Comparison of ENCODE assay signal across 23 cellular contexts in genomic region chr22:41989246-41989645, GRCh38. TPM values are rescaled to one million over a fixed set of nuclear protein-coding genes. Genes with fewer than 3 reads are reported as not detected.
DNase-seq lines count a peak whose midpoint lies in the region; ATAC-seq, FAIRE-seq and TF ChIP-seq lines count a peak whose summit lies in the region.
"Had no signal": no experiment of that assay in that cellular context is flagged by ENCODE, and none has a peak within 500 bp of the region (broad histone marks: within the 10 kb centered on the region; RNA-seq: fewer than 3 reads in every experiment).

No MANE protein-coding gene starts in this region.

- H3K79me2 ChIP-seq in HepG2 (ENCODE audit: insufficient read depth, low read length) = no peaks in the 10 kb centered on the region

- no peak overlapping the region for H2AK5ac ChIP-seq in neuronal stem cell (ENCODE audit: low read depth, low read length)

- no peak for TF ChIP-seq EP300 in HepG2 (IDR thresholded peaks at IDR 0.05; ENCODE audit: low read depth in 2 of 2, low read length in 2 of 2)
- no peak for TF ChIP-seq EP300 in HepG2 (CRISPR knock-in tag; IDR thresholded peaks at IDR 0.05; ENCODE audit: borderline replicate concordance)

- no peak overlapping the region for H4K8ac ChIP-seq in neuronal stem cell (ENCODE audit: low read depth, low read length)

- no peaks in the 10 kb centered on the region for H4K20me1 ChIP-seq in HepG2 (ENCODE audit: insufficient read depth, low read length)

- H4K91ac ChIP-seq in neuronal stem cell (ENCODE audit: low read depth, low read length, poor library complexity) = no peak overlapping the region

- no peak overlapping the region for H3K23ac ChIP-seq in neuronal stem cell (ENCODE audit: low read depth, low read length, poor library complexity)

- no peak overlapping the region for H3K27ac ChIP-seq in neuronal stem cell (replicated peaks; ENCODE audit: low read length)
- no peak overlapping the region for H3K27ac ChIP-seq in upper lobe of right lung
- no peak overlapping the region for H3K27ac ChIP-seq in testis
- no peak overlapping the region for H3K27ac ChIP-seq in caudate nucleus (ENCODE audit: low read depth, low read length)
- no peak overlapping the region for H3K27ac ChIP-seq in HepG2 (ENCODE audit: extremely low read length, insufficient read depth, low read length)
- H3K27ac ChIP-seq: 22Rv1, A549, C4-2B had no signal

- H3K36me3 ChIP-seq in neuronal stem cell (replicated peaks in 1 of 2; ENCODE audit: control insufficient read depth in 2 of 2, insufficient read depth in 2 of 2, low read length in 2 of 2) = peaks cover 29 to 82% of the 10 kb centered on the region in 2 donors
- H3K36me3 ChIP-seq in upper lobe of right lung = no peaks in the 10 kb centered on the region
- H3K36me3 ChIP-seq in testis (ENCODE audit: low read depth, missing control alignments) = no peaks in the 10 kb centered on the region
- H3K36me3 ChIP-seq in HepG2 (replicated peaks in 1 of 2; ENCODE audit: control insufficient read depth in 1 of 2, insufficient read depth in 2 of 2, low read length in 2 of 2) = no peaks in the 10 kb centered on the region

- intact Hi-C loops in upper lobe of right lung (cut with DNase I) (no loop called here), testis (cut with DNase I; ENCODE audit: low total_unique reads) (no loop called here), HepG2 (cut with micrococcal nuclease; ENCODE audit: unreplicated experiment) (no loop called here)

- H2BK12ac ChIP-seq in neuronal stem cell (ENCODE audit: low read length) = no peak overlapping the region

- no peak for TF ChIP-seq POLR2A in testis (IDR thresholded peaks at IDR 0.05)
- no peak for TF ChIP-seq POLR2A in HepG2 (IDR thresholded peaks at IDR 0.05; ENCODE audit: insufficient read depth in 1 of 2, low read depth in 2 of 2, low read length in 2 of 2)

- FAIRE-seq in HepG2 (lab: Jason Lieb, UNC) = no peak
- FAIRE-seq: A549, GM12892, GM18507, H54 had no signal

- POLR2A ChIA-PET in HepG2 (lab: Yijun Ruan, JAX) = no interaction called here

- H3K9me3 ChIP-seq in neuronal stem cell (replicated peaks in 1 of 2; ENCODE audit: control insufficient read depth in 2 of 2, insufficient read depth in 1 of 2, low read depth in 1 of 2, low read length in 2 of 2) = no peaks in the 10 kb centered on the region
- no peaks in the 10 kb centered on the region for H3K9me3 ChIP-seq in upper lobe of right lung
- H3K9me3 ChIP-seq in testis = no peaks in the 10 kb centered on the region
- H3K9me3 ChIP-seq in HepG2 (ENCODE audit: low read length) = no peaks in the 10 kb centered on the region
- H3K9me3 ChIP-seq: A549, Caco-2 had no signal

- no peak overlapping the region for H2BK120ac ChIP-seq in neuronal stem cell (ENCODE audit: low read depth, low read length)

- no CpG with 5 or more reads among the region's 4 CpGs for WGBS in neuronal stem cell (ENCODE audit: extremely low coverage in 2 of 2, insufficient read length in 2 of 2, insufficient replicate concordance in 1 of 2), 2 donors
- 75 to 84% methylated on average over 4 of the region's 4 CpGs for WGBS in testis, 2 donors
- 39% methylated on average over 3 of the region's 4 CpGs for WGBS in HepG2 (ENCODE audit: low lambda C conversion rate)

- no peak for TF ChIP-seq RAD21 in HepG2 (CRISPR knock-in tag; IDR thresholded peaks at IDR 0.05)

- BruUV-seq in HepG2 (replicated peaks; lab: Mats Ljungman, UMichigan) = no TSS peak

- H3K4me3 ChIP-seq in neuronal stem cell (ENCODE audit: low read length in 2 of 2) (no peak overlapping the region), upper lobe of right lung (no peak overlapping the region), testis (no peak overlapping the region), HepG2 (replicated peaks in 1 of 3; ENCODE audit: insufficient read depth in 1 of 3, low read depth in 2 of 3, low read length in 3 of 3) (no peak overlapping the region)
- H3K4me3 ChIP-seq: A549, GM23338 had no signal

- no peak overlapping the region for H2AFZ ChIP-seq in neuronal stem cell (ENCODE audit: low read length)
- no peak overlapping the region for H2AFZ ChIP-seq in HepG2 (ENCODE audit: low read length)
- H2AFZ ChIP-seq: GM23338 had no signal

- in situ Hi-C loops in HepG2 (cut with HindIII; ENCODE audit: extremely low pct_ligation_motif_present, low pct_unique_long_range_greater_than_20kb) = no loop called here

- no peak overlapping the region for H3K4ac ChIP-seq in neuronal stem cell (ENCODE audit: low read length)

- peak; percentile 34 for DNase-seq in activated effector memory CD4-positive, alpha-beta T cell treated with anti-CD3 and anti-CD28 coated beads, Interleukin-2, amount 50 U/mL, for 16 hours
- no peak for DNase-seq in activated effector memory CD4-positive, alpha-beta T cell treated with Interleukin-2 at 50 U/mL for 16 hours
- DNase-seq in neuronal stem cell (ENCODE audit: low spot score) = no peak
- DNase-seq in upper lobe of right lung = peak; percentile 38
- DNase-seq in testis = no peak
- no peak for DNase-seq in caudate nucleus (lab: John Stamatoyannopoulos, UW)
- DNase-seq in HepG2 (ENCODE audit: low spot score) = no peak
- DNase-seq: AML-193; CD4-positive, alpha-beta T cell; DMS153; DMS79; GDM1; HCEC 1CT had no signal

- H3K27me3 ChIP-seq in neuronal stem cell (ENCODE audit: control insufficient read depth in 3 of 3, insufficient read depth in 3 of 3, low read depth in 1 of 3, low read length in 3 of 3) (no peaks in the 10 kb centered on the region), upper lobe of right lung (no peaks in the 10 kb centered on the region), testis (no peaks in the 10 kb centered on the region), HepG2 (ENCODE audit: control insufficient read depth in 1 of 2, insufficient read depth in 2 of 2, low read length in 2 of 2) (peaks cover 0 to 29% of the 10 kb centered on the region in 2 experiments; a peak in 4 of 5 replicates)

- TF ChIP-seq CTCF in upper lobe of right lung (IDR thresholded peaks at IDR 0.05) = no peak
- no peak for TF ChIP-seq CTCF in testis (IDR thresholded peaks at IDR 0.05)
- TF ChIP-seq CTCF in HepG2 (CRISPR knock-in tag; IDR thresholded peaks at IDR 0.05) = no peak

- no peak overlapping the region for H2BK15ac ChIP-seq in neuronal stem cell (ENCODE audit: low read length)

- H3K79me1 ChIP-seq in neuronal stem cell (ENCODE audit: low read depth, low read length) = no peaks in the 10 kb centered on the region

- H3K18ac ChIP-seq in neuronal stem cell (ENCODE audit: low read length) = peak overlapping the region; percentile 38

- H2BK5ac ChIP-seq in neuronal stem cell (ENCODE audit: low read length) = no peak overlapping the region

- H3K9ac ChIP-seq in neuronal stem cell (ENCODE audit: low read depth, low read length, poor library complexity) (no peak overlapping the region), HepG2 (ENCODE audit: insufficient read depth, low read depth, low read length) (no peak overlapping the region)

- H3K4me2 ChIP-seq in neuronal stem cell (ENCODE audit: insufficient read depth, low read length, poor library complexity, severe bottlenecking) (no peak overlapping the region), HepG2 (ENCODE audit: low read depth, low read length) (no peak overlapping the region)
- H3K4me2 ChIP-seq: A549, GM23338 had no signal

- H3K14ac ChIP-seq in neuronal stem cell (ENCODE audit: low read length) = no peak overlapping the region

- H3K4me1 ChIP-seq in neuronal stem cell (ENCODE audit: control insufficient read depth in 2 of 2, insufficient read depth in 1 of 2, low read depth in 1 of 2, low read length in 2 of 2) = no peaks in the 10 kb centered on the region
- H3K4me1 ChIP-seq in upper lobe of right lung = no peaks in the 10 kb centered on the region
- H3K4me1 ChIP-seq in testis = no peaks in the 10 kb centered on the region
- H3K4me1 ChIP-seq in HepG2 (ENCODE audit: insufficient read depth, low read length) = no peaks in the 10 kb centered on the region
- H3K4me1 ChIP-seq: A549, Caco-2 had no signal

- CTCF ChIA-PET in HepG2 (lab: Yijun Ruan, JAX; ENCODE audit: low intra/inter-chr PET ratio, low total read pairs) = no interaction called here

- ATAC-seq in upper lobe of right lung = no peak
- ATAC-seq in HepG2 = no peak
- ATAC-seq: A549, GM23338 had no signal

RNA-seq across cellular contexts. Expression of gene WBP2NL, which starts 9.3 kb away (rescaled TPM):
- not detected for polyA plus RNA-seq in neuronal stem cell (2013, experiment 1 of 2)
- not detected for polyA plus RNA-seq in neuronal stem cell (2013, experiment 2 of 2)
- total RNA-seq in upper lobe of right lung = 1.3 TPM
- 10 to 100 TPM; 31.8 to 90.8 TPM for total RNA-seq in testis
- polyA plus RNA-seq in testis (ENCODE audit: insufficient read depth, low read depth, low replicate concordance) = 91.5 TPM
- total RNA-seq in HepG2 (2016; rRNA removed; fragmentation: Illumina TruSeq; extraction: Trizol) = not detected in 2 replicates
- not detected in 2 replicates for total RNA-seq in HepG2 (2016; cell fraction: cytosol; rRNA removed; fragmentation: Illumina TruSeq; extraction: Trizol; ENCODE audit: low read depth)
- not detected in 2 replicates for total RNA-seq in HepG2 (2016; cell fraction: insoluble cytoplasmic fraction; rRNA removed; fragmentation: Illumina TruSeq; extraction: Trizol)
- not detected in 2 replicates for total RNA-seq in HepG2 (2016; cell fraction: membrane; rRNA removed; fragmentation: Illumina TruSeq; extraction: Trizol)
- not detected in 2 replicates for total RNA-seq in HepG2 (2016; cell fraction: nucleus; rRNA removed; fragmentation: Illumina TruSeq; extraction: Trizol)
- not detected in 2 replicates for polyA plus RNA-seq in HepG2 (2011; rRNA removed)
- polyA plus RNA-seq in HepG2 (2011; cell fraction: cytosol; rRNA removed) = not detected in 2 replicates
- not detected in 2 replicates for polyA plus RNA-seq in HepG2 (2011; cell fraction: nucleus; rRNA removed)
- not detected in 2 replicates for polyA plus RNA-seq in HepG2 (2012)
- not detected in 2 replicates for polyA plus RNA-seq in HepG2 (2016; cell fraction: cytosol; fragmentation: Illumina TruSeq; extraction: Trizol; ENCODE audit: low read depth)
- not detected in 2 replicates for polyA plus RNA-seq in HepG2 (2016; cell fraction: insoluble cytoplasmic fraction; fragmentation: Illumina TruSeq; extraction: Trizol; ENCODE audit: low read depth)
- polyA plus RNA-seq in HepG2 (2016; cell fraction: membrane; fragmentation: Illumina TruSeq; extraction: Trizol; ENCODE audit: low read depth) = not detected in 2 replicates
- polyA plus RNA-seq in HepG2 (2016; cell fraction: nucleus; fragmentation: Illumina TruSeq; extraction: Trizol; ENCODE audit: insufficient read depth, low read depth) = not detected in 2 replicates
- polyA minus RNA-seq in HepG2 (2011; rRNA and poly(A)+ RNA removed; ENCODE audit: low replicate concordance) = 0.96 TPM in 1 of 2 replicates, not detected in the other
- not detected in 2 replicates for polyA minus RNA-seq in HepG2 (2011; cell fraction: cytosol; rRNA and poly(A)+ RNA removed)
- polyA minus RNA-seq in HepG2 (2011; cell fraction: nucleus; rRNA and poly(A)+ RNA removed) = not detected in 2 replicates
- total RNA-seq: Daoy, HT-29 had no signal
- polyA plus RNA-seq: GM23338 had no signal

RNA-seq across cellular contexts. Expression of gene SEPTIN3, which starts 20.0 kb away (rescaled TPM):
- 42.3 TPM for polyA plus RNA-seq in neuronal stem cell (2013, experiment 1 of 2)
- 42.6 TPM for polyA plus RNA-seq in neuronal stem cell (2013, experiment 2 of 2)
- total RNA-seq in upper lobe of right lung (3.2 TPM), testis (1 to 10 TPM; 1.6 to 2.2 TPM), HepG2 (2016; rRNA removed; fragmentation: Illumina TruSeq; extraction: Trizol) (not detected in 2 replicates)
- polyA plus RNA-seq in testis (ENCODE audit: insufficient read depth, low read depth, low replicate concordance) (2.4 TPM), HepG2 (2011; rRNA removed) (0.04 and 0.08 TPM in 2 replicates)
- total RNA-seq in HepG2 (2016; cell fraction: cytosol; rRNA removed; fragmentation: Illumina TruSeq; extraction: Trizol; ENCODE audit: low read depth) = not detected in 2 replicates
- not detected in 2 replicates for total RNA-seq in HepG2 (2016; cell fraction: insoluble cytoplasmic fraction; rRNA removed; fragmentation: Illumina TruSeq; extraction: Trizol)
- total RNA-seq in HepG2 (2016; cell fraction: membrane; rRNA removed; fragmentation: Illumina TruSeq; extraction: Trizol) = 0.03 TPM in 1 of 2 replicates, not detected in the other
- total RNA-seq in HepG2 (2016; cell fraction: nucleus; rRNA removed; fragmentation: Illumina TruSeq; extraction: Trizol) = not detected in 2 replicates
- polyA plus RNA-seq in HepG2 (2011; cell fraction: cytosol; rRNA removed) = 0.01 and 0.04 TPM in 2 replicates
- 0.14 TPM in 1 of 2 replicates, not detected in the other for polyA plus RNA-seq in HepG2 (2011; cell fraction: nucleus; rRNA removed)
- polyA plus RNA-seq in HepG2 (2012) = 0.08 TPM in 1 of 2 replicates, not detected in the other
- polyA plus RNA-seq in HepG2 (2016; cell fraction: cytosol; fragmentation: Illumina TruSeq; extraction: Trizol; ENCODE audit: low read depth) = not detected in 2 replicates
- 0.07 TPM in 1 of 2 replicates, not detected in the other for polyA plus RNA-seq in HepG2 (2016; cell fraction: insoluble cytoplasmic fraction; fragmentation: Illumina TruSeq; extraction: Trizol; ENCODE audit: low read depth)
- 0.07 TPM in 1 of 2 replicates, not detected in the other for polyA plus RNA-seq in HepG2 (2016; cell fraction: membrane; fragmentation: Illumina TruSeq; extraction: Trizol; ENCODE audit: low read depth)
- polyA plus RNA-seq in HepG2 (2016; cell fraction: nucleus; fragmentation: Illumina TruSeq; extraction: Trizol; ENCODE audit: insufficient read depth, low read depth) = 0.09 TPM in 1 of 2 replicates, not detected in the other
- 0.04 and 2.7 TPM in 2 replicates for polyA minus RNA-seq in HepG2 (2011; rRNA and poly(A)+ RNA removed; ENCODE audit: low replicate concordance)
- polyA minus RNA-seq in HepG2 (2011; cell fraction: cytosol; rRNA and poly(A)+ RNA removed) = not detected in 2 replicates
- polyA minus RNA-seq in HepG2 (2011; cell fraction: nucleus; rRNA and poly(A)+ RNA removed) = not detected in 2 replicates
- total RNA-seq: HT-29 had no signal

RNA-seq across cellular contexts. Expression of gene CENPM, which starts 42.3 kb away (rescaled TPM):
- polyA plus RNA-seq in neuronal stem cell (2013, experiment 1 of 2) = 31.3 TPM
- 32.8 TPM for polyA plus RNA-seq in neuronal stem cell (2013, experiment 2 of 2)
- total RNA-seq in upper lobe of right lung (1.3 TPM), testis (10 to 100 TPM; 15.5 to 28.2 TPM), HepG2 (2016; rRNA removed; fragmentation: Illumina TruSeq; extraction: Trizol) (37.3 and 41.8 TPM in 2 replicates)
- polyA plus RNA-seq in testis (ENCODE audit: insufficient read depth, low read depth, low replicate concordance) (15.7 TPM), HepG2 (2011; rRNA removed) (10.6 and 11.2 TPM in 2 replicates)
- total RNA-seq in HepG2 (2016; cell fraction: cytosol; rRNA removed; fragmentation: Illumina TruSeq; extraction: Trizol; ENCODE audit: low read depth) = 13.0 and 13.7 TPM in 2 replicates
- 37.1 and 38.5 TPM in 2 replicates for total RNA-seq in HepG2 (2016; cell fraction: insoluble cytoplasmic fraction; rRNA removed; fragmentation: Illumina TruSeq; extraction: Trizol)
- total RNA-seq in HepG2 (2016; cell fraction: membrane; rRNA removed; fragmentation: Illumina TruSeq; extraction: Trizol) = 17.3 and 25.3 TPM in 2 replicates
- 25.4 and 26.0 TPM in 2 replicates for total RNA-seq in HepG2 (2016; cell fraction: nucleus; rRNA removed; fragmentation: Illumina TruSeq; extraction: Trizol)
- polyA plus RNA-seq in HepG2 (2011; cell fraction: cytosol; rRNA removed) = 6.7 and 15.2 TPM in 2 replicates
- 15.5 and 21.0 TPM in 2 replicates for polyA plus RNA-seq in HepG2 (2011; cell fraction: nucleus; rRNA removed)
- 4.9 and 8.1 TPM in 2 replicates for polyA plus RNA-seq in HepG2 (2012)
- polyA plus RNA-seq in HepG2 (2016; cell fraction: cytosol; fragmentation: Illumina TruSeq; extraction: Trizol; ENCODE audit: low read depth) = 11.6 and 12.9 TPM in 2 replicates
- 35.7 and 42.0 TPM in 2 replicates for polyA plus RNA-seq in HepG2 (2016; cell fraction: insoluble cytoplasmic fraction; fragmentation: Illumina TruSeq; extraction: Trizol; ENCODE audit: low read depth)
- polyA plus RNA-seq in HepG2 (2016; cell fraction: membrane; fragmentation: Illumina TruSeq; extraction: Trizol; ENCODE audit: low read depth) = 15.9 TPM in 2 replicates
- polyA plus RNA-seq in HepG2 (2016; cell fraction: nucleus; fragmentation: Illumina TruSeq; extraction: Trizol; ENCODE audit: insufficient read depth, low read depth) = 29.0 and 31.5 TPM in 2 replicates
- polyA minus RNA-seq in HepG2 (2011; rRNA and poly(A)+ RNA removed; ENCODE audit: low replicate concordance) = 31.7 and 74.0 TPM in 2 replicates
- 4.4 and 9.0 TPM in 2 replicates for polyA minus RNA-seq in HepG2 (2011; cell fraction: cytosol; rRNA and poly(A)+ RNA removed)
- polyA minus RNA-seq in HepG2 (2011; cell fraction: nucleus; rRNA and poly(A)+ RNA removed) = 7.8 and 10.3 TPM in 2 replicates

Comparison
In these comparisons a context has a peak if more than half of its experiments do, and no peak if none do; other contexts are left out.
1. DNase-seq: peak in activated effector memory CD4-positive, alpha-beta T cell treated with anti-CD3 and anti-CD28 coated beads, Interleukin-2, amount 50 U/mL, for 16 hours (single experiment) and upper lobe of right lung (single experiment); none in activated effector memory CD4-positive, alpha-beta T cell treated with Interleukin-2 at 50 U/mL for 16 hours (single experiment), neuronal stem cell (single experiment), testis (single experiment), caudate nucleus (0 of 61) and HepG2 (single experiment).
2. RNA of gene WBP2NL, which starts 9.3 kb away (total RNA-seq): 31.8 to 90.8 TPM in testis; 1.3 TPM in upper lobe of right lung (single experiment) and not detected in HepG2; every median in the first group is over 10 times any median in the second.